Comparison of ENCODE assay signal across 10 cellular contexts in the genomic region with DNA sequence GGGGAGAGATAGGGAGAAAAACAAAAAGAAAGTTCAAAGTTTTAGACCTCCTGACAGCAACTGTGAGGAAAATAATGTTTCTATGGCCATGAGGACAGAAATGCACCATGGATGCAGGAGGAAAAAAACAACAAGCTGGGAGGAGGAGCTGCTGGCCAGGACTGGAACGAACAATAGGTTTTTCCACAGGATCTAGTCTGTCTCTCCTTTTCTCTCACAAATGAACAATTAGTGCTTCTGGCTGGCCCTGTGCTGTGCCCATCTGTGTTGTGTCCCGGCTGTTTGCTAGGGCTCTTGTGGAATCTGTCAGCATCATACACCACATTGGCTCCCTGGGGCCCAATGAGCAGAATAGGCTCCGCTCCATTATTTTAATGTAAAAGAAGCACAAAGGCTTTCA. TPM values are rescaled to one million over a fixed set of nuclear protein-coding genes. Genes with fewer than 3 reads are reported as not detected.
A peak's percentile ranks its signal among the peaks of the same experiment; 100 is the strongest.
DNase-seq lines count a peak whose midpoint lies in the region; ATAC-seq and TF ChIP-seq lines count a peak whose summit lies in the region.
"Had no signal": no experiment of that assay in that cellular context is flagged by ENCODE, and none has a peak within 500 bp of the region (broad histone marks: within the 10 kb centered on the region; RNA-seq: fewer than 3 reads in every experiment).

No MANE protein-coding gene starts in this region.

- in situ Hi-C loops in astrocyte of the cerebellum (cut with HindIII; ENCODE audit: low sequenced_read_pairs), result no loop called here

- no peak for ATAC-seq in DND-41 (ENCODE audit: insufficient read depth, low read depth)
- peak; percentile 58 to 77 (median 66) for ATAC-seq in heart left ventricle
- no peak for ATAC-seq in HG02678 (IDR thresholded peaks at IDR 0.05; ENCODE audit: unreplicated experiment)

- H3K27ac Mint-ChIP-seq in activated CD4-positive, alpha-beta memory T cell treated with anti-CD3 and anti-CD28 coated beads for 36 hours, result no peak overlapping the region

- TF ChIP-seq CTCF in DND-41 (IDR thresholded peaks at IDR 0.05; ENCODE audit: borderline replicate concordance, extremely low read depth, low read length, poor library complexity, severe bottlenecking) (no peak), astrocyte of the cerebellum (IDR thresholded peaks at IDR 0.05; ENCODE audit: low read depth, low read length, missing control alignments) (no peak), heart left ventricle (IDR thresholded peaks at IDR 0.05) (no peak), prostate gland (IDR thresholded peaks at IDR 0.05) (no peak)

- CTCF ChIA-PET in activated CD4-positive, alpha-beta memory T cell treated with anti-CD3 and anti-CD28 coated beads for 36 hours (lab: Charles Lee), result no interaction called here

- H3K4me2 ChIP-seq in DND-41 (ENCODE audit: insufficient read depth, low read length), result no peak overlapping the region

- H3K9me3 Mint-ChIP-seq in activated CD4-positive, alpha-beta memory T cell treated with anti-CD3 and anti-CD28 coated beads for 36 hours, result peaks cover 14% of the 10 kb centered on the region

- H3K79me2 ChIP-seq in DND-41 (ENCODE audit: insufficient read depth, low read length), result no peaks in the 10 kb centered on the region

- intact Hi-C loops in heart left ventricle (cut with DNase I) (loop anchor here in 1 of 10 donors (5.0 kb wide), 1 partner anchor 188 kb away; no protein-coding TSS in a partner anchor), prostate gland (cut with DNase I) (no loop called here)
- intact Hi-C loops in activated CD4-positive, alpha-beta memory T cell treated with anti-CD3 and anti-CD28 coated beads for 36 hours (cut with micrococcal nuclease), result no loop called here

- DNase-seq in DND-41 (no peak), astrocyte of the cerebellum (ENCODE audit: low read depth) (no peak), heart left ventricle (no peak), prostate gland (ENCODE audit: low spot score) (no peak), NCI-H2081 treated with DMSO at 0.1 percent for 48 hours (lab: John Stamatoyannopoulos, UW) (no peak), NCI-H748 (lab: John Stamatoyannopoulos, UW; ENCODE audit: unreplicated experiment) (no peak)
- DNase-seq in activated CD4-positive, alpha-beta memory T cell treated with anti-CD3 and anti-CD28 coated beads for 36 hours, result no peak
- DNase-seq: WERI-Rb-1 had no signal

- H3K9me3 ChIP-seq in DND-41 (ENCODE audit: insufficient read depth, low read length, severe bottlenecking) (peaks cover 20% of the 10 kb centered on the region), heart left ventricle (no peaks in the 10 kb centered on the region), prostate gland (no peaks in the 10 kb centered on the region)
- H3K9me3 ChIP-seq: Peyer's patch had no signal

- H3K4me3 ChIP-seq in DND-41 (ENCODE audit: low read depth in 1 of 2, low read length in 2 of 2), result no peak overlapping the region
- H3K4me3 ChIP-seq in astrocyte of the cerebellum (ENCODE audit: low read depth, low read length), result peak overlapping the region; percentile 1
- H3K4me3 ChIP-seq in heart left ventricle, result no peak overlapping the region
- H3K4me3 ChIP-seq in prostate gland, result no peak overlapping the region
- H3K4me3 ChIP-seq: Peyer's patch had no signal

- H3K9ac ChIP-seq in DND-41 (ENCODE audit: low read depth, low read length), result no peak overlapping the region

- POLR2A ChIA-PET in activated CD4-positive, alpha-beta memory T cell treated with anti-CD3 and anti-CD28 coated beads for 36 hours (lab: Charles Lee), result no interaction called here

- H3K27ac ChIP-seq in DND-41 (ENCODE audit: low read length), result 0 out of 2 replicates have a peak overlapping the region, but pooled peaks have one; percentile 33
- H3K27ac ChIP-seq in heart left ventricle, result peak overlapping the region; percentile 22 to 86 (median 62)
- peak overlapping the region; percentile 32 to 37 for H3K27ac ChIP-seq in prostate gland
- H3K27ac ChIP-seq: WERI-Rb-1 had no signal

- no peaks in the 10 kb centered on the region for H3K27me3 ChIP-seq in DND-41 (ENCODE audit: insufficient read depth, low read length, poor library complexity)
- H3K27me3 ChIP-seq in heart left ventricle, result no peaks in the 10 kb centered on the region
- H3K27me3 ChIP-seq in prostate gland (replicated peaks; ENCODE audit: insufficient read depth), result no peaks in the 10 kb centered on the region
- H3K27me3 ChIP-seq: Peyer's patch had no signal

- TF ChIP-seq POLR2A in heart left ventricle (IDR thresholded peaks at IDR 0.05) (no peak), prostate gland (IDR thresholded peaks at IDR 0.05) (no peak)

- H3K4me1 ChIP-seq in DND-41 (ENCODE audit: insufficient read depth, low read length) (peaks cover 11% of the 10 kb centered on the region), heart left ventricle (peaks cover 0 to 28% (median 13%) of the 10 kb centered on the region in 12 donors), prostate gland (replicated peaks) (peaks cover 8% of the 10 kb centered on the region)

- no peaks in the 10 kb centered on the region for H4K20me1 ChIP-seq in DND-41 (ENCODE audit: insufficient read depth, low read length)

- no peak overlapping the region for H2AFZ ChIP-seq in DND-41 (ENCODE audit: low read depth, low read length)

- H3K4me3 Mint-ChIP-seq in activated CD4-positive, alpha-beta memory T cell treated with anti-CD3 and anti-CD28 coated beads for 36 hours, result no peak overlapping the region

- no peaks in the 10 kb centered on the region for H3K27me3 Mint-ChIP-seq in activated CD4-positive, alpha-beta memory T cell treated with anti-CD3 and anti-CD28 coated beads for 36 hours

- peaks cover 50% of the 10 kb centered on the region for H3K36me3 Mint-ChIP-seq in activated CD4-positive, alpha-beta memory T cell treated with anti-CD3 and anti-CD28 coated beads for 36 hours

- peaks cover 66% of the 10 kb centered on the region for H3K36me3 ChIP-seq in DND-41 (ENCODE audit: insufficient read depth, low read length)
- peaks cover 0 to 41% (median 20%) of the 10 kb centered on the region in 9 donors for H3K36me3 ChIP-seq in heart left ventricle
- peaks cover 0 to 5% of the 10 kb centered on the region in 2 donors for H3K36me3 ChIP-seq in prostate gland

- 57 to 65% (median 57%) methylated on average over 3 of the region's 3 CpGs for WGBS in heart left ventricle, 4 donors
- 57% methylated on average over 3 of the region's 3 CpGs for WGBS in prostate gland

- H3K4me1 Mint-ChIP-seq in activated CD4-positive, alpha-beta memory T cell treated with anti-CD3 and anti-CD28 coated beads for 36 hours (ENCODE audit: low read depth), result no peaks in the 10 kb centered on the region

RNA-seq across cellular contexts. Expression of gene GK5, which starts 15.2 kb away (rescaled TPM):
- 10 to 100 TPM in 2 of 9 donors, 1 to 10 TPM in 7; 7.6 to 12.7 (median 9.1) TPM for total RNA-seq in heart left ventricle
- polyA plus RNA-seq in heart left ventricle, result 1 to 10 TPM; 5.4 to 5.5 TPM
- total RNA-seq in prostate gland, result 10 to 100 TPM; 34.4 to 54.9 TPM
- total RNA-seq in activated CD4-positive, alpha-beta memory T cell treated with anti-CD3 and anti-CD28 coated beads for 36 hours, result 10 to 100 TPM; 11.6 to 13.5 TPM

Comparison
In these comparisons a context has a peak if more than half of its experiments do, and no peak if none do; other contexts are left out.
1. ATAC-seq: peak in heart left ventricle (4 of 4); none in DND-41 (single experiment) and HG02678 (single experiment).
2. Peak in every context shown above with its lines, with median percentiles within 50 percentile points of each other: H3K27ac ChIP-seq.